Comparison of ENCODE assay signal across 20 cellular contexts in the genomic region with DNA sequence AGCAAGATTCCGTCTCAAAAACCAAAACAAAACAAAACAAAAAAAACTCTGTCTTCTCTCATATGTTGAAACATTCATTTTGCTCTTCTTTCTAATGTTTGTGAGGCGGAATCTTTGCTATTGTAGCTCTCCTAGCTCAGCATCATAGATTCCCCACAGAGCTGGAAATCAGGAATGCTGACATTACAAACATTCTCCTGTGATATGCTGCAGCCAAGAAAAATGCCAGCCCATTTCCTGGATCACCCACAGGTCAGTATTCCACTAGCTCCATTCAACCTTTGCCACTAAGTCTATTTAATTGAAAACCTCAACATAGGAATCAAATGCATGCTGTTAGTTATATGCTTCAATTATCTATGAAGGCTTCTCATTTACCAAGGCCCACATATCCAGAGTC.
"Had no signal": no experiment of that assay in that cellular context is flagged by ENCODE, and none has a peak within 500 bp of the region (broad histone marks: within the 10 kb centered on the region; RNA-seq: fewer than 3 reads in every experiment).

No MANE protein-coding gene starts in this region.

- H3K27ac Mint-ChIP-seq: naive thymus-derived CD4-positive, alpha-beta T cell; nephron progenitor cell; stimulated activated effector memory CD8-positive, alpha-beta T cell treated with anti-CD3 and anti-CD28 coated beads, Interleukin-12 subunit alpha, Interleukin-12 subunit beta, amount 100 ng/mL, for 72 hours had no signal

- H3K4me1 ChIP-seq: right atrium auricular region, sigmoid colon, suprapubic skin, upper lobe of left lung, uterus had no signal

- H3K27ac ChIP-seq: dorsolateral prefrontal cortex, hepatocyte, right atrium auricular region, sigmoid colon, skin epidermis, suprapubic skin, thyroid gland, upper lobe of left lung, uterus had no signal

- ATAC-seq: naive thymus-derived CD4-positive, alpha-beta T cell; stimulated activated effector memory CD8-positive, alpha-beta T cell treated with anti-CD3 and anti-CD28 coated beads, Interleukin-12 subunit alpha, Interleukin-12 subunit beta, amount 100 ng/mL, for 72 hours; stimulated activated naive CD8-positive, alpha-beta T cell treated with anti-CD3 and anti-CD28 coated beads, Interleukin-15, Interleukin-2, amounts not matched to agents 100 U/mL and 50 U/mL, for 24 hours had no signal

- H3K36me3 Mint-ChIP-seq: naive thymus-derived CD4-positive, alpha-beta T cell; stimulated activated effector memory CD8-positive, alpha-beta T cell treated with anti-CD3 and anti-CD28 coated beads, Interleukin-12 subunit alpha, Interleukin-12 subunit beta, amount 100 ng/mL, for 72 hours had no signal

- H3K9me3 Mint-ChIP-seq: nephron progenitor cell; stimulated activated effector memory CD8-positive, alpha-beta T cell treated with anti-CD3 and anti-CD28 coated beads, Interleukin-12 subunit alpha, Interleukin-12 subunit beta, amount 100 ng/mL, for 72 hours had no signal

- H3K36me3 ChIP-seq: right atrium auricular region, sigmoid colon, suprapubic skin, thyroid gland, upper lobe of left lung, uterus had no signal

- H3K4me1 Mint-ChIP-seq: naive thymus-derived CD4-positive, alpha-beta T cell; nephron progenitor cell; stimulated activated effector memory CD8-positive, alpha-beta T cell treated with anti-CD3 and anti-CD28 coated beads, Interleukin-12 subunit alpha, Interleukin-12 subunit beta, amount 100 ng/mL, for 72 hours had no signal

- H3K4me3 ChIP-seq: dorsolateral prefrontal cortex, hepatocyte, right atrium auricular region, sigmoid colon, skin epidermis, suprapubic skin, thyroid gland, upper lobe of left lung, uterus had no signal

- H3K27me3 ChIP-seq: hepatocyte, right atrium auricular region, sigmoid colon, suprapubic skin, thyroid gland, upper lobe of left lung, uterus had no signal

- FAIRE-seq: kidney had no signal

- H3K4me3 Mint-ChIP-seq: naive thymus-derived CD4-positive, alpha-beta T cell; nephron progenitor cell; stimulated activated effector memory CD8-positive, alpha-beta T cell treated with anti-CD3 and anti-CD28 coated beads, Interleukin-12 subunit alpha, Interleukin-12 subunit beta, amount 100 ng/mL, for 72 hours had no signal

- DNase-seq: cortex of kidney; dorsolateral prefrontal cortex; effector CD8-positive, alpha-beta T cell; foreskin fibroblast; kidney; mesendoderm; naive thymus-derived CD4-positive, alpha-beta T cell; nephron progenitor cell; sigmoid colon; stimulated activated CD4-positive, alpha-beta T cell treated with anti-CD3 and anti-CD28 coated beads, Interleukin-4, amount 100 ng/mL, for 1 hour; stimulated activated CD8-positive, alpha-beta memory T cell treated with anti-CD3 and anti-CD28 coated beads, Interleukin-4, amount 100 ng/mL, for 48 hours; stimulated activated naive CD8-positive, alpha-beta T cell treated with anti-CD3 and anti-CD28 coated beads, Interleukin-15, Interleukin-2, amounts not matched to agents 100 U/mL and 50 U/mL, for 24 hours; thyroid gland; upper lobe of left lung; uterus had no signal

- H3K9me3 ChIP-seq: right atrium auricular region, sigmoid colon, suprapubic skin, thyroid gland, upper lobe of left lung, uterus had no signal
